In genomic region chr4:173507471-173508385, GRCh38 we compare ENCODE assay signal across 16 cellular contexts. TPM values are rescaled to one million over a fixed set of nuclear protein-coding genes. Genes with fewer than 3 reads are reported as not detected.
A peak's percentile ranks its signal among the peaks of the same experiment; 100 is the strongest.
DNase-seq lines count a peak whose midpoint lies in the region; ATAC-seq and TF ChIP-seq lines count a peak whose summit lies in the region.
"Had no signal": no experiment of that assay in that cellular context is flagged by ENCODE, and none has a peak within 500 bp of the region (broad histone marks: within the 10 kb centered on the region; RNA-seq: fewer than 3 reads in every experiment).

No MANE protein-coding gene starts in this region.

- H3K4ac ChIP-seq in mesenchymal stem cell (ENCODE audit: low read depth in 1 of 2, low read length in 2 of 2), result no peak overlapping the region

- no peak overlapping the region for H2BK15ac ChIP-seq in mesenchymal stem cell (ENCODE audit: low read depth, poor library complexity, severe bottlenecking)

- H3K4me3 Mint-ChIP-seq in central memory CD8-positive, alpha-beta T cell, result peak overlapping the region; percentile 71

- no peak overlapping the region for H3K4me2 ChIP-seq in mesenchymal stem cell (ENCODE audit: low read length, poor library complexity, severe bottlenecking)

- peaks cover 67% of the 10 kb centered on the region for H3K27me3 Mint-ChIP-seq in central memory CD8-positive, alpha-beta T cell

- H4K8ac ChIP-seq in mesenchymal stem cell (ENCODE audit: low read length), result peak overlapping the region; percentile 76

- peak overlapping the region; percentile 41 for H3K27ac Mint-ChIP-seq in central memory CD8-positive, alpha-beta T cell (ENCODE audit: low read depth)
- H3K27ac Mint-ChIP-seq: activated CD8-positive, alpha-beta T cell treated with anti-CD3 and anti-CD28 coated beads, Interleukin-2, amount 10 ng/mL, durations not matched to agents 7 days and 5 days had no signal

- H3K79me1 ChIP-seq in mesenchymal stem cell (replicated peaks; ENCODE audit: low read length, poor library complexity, severe bottlenecking), result no peaks in the 10 kb centered on the region

- no peak overlapping the region for H4K91ac ChIP-seq in mesenchymal stem cell (ENCODE audit: low read length)

- H3K4me1 ChIP-seq in cardiac muscle cell (ENCODE audit: low read depth), result peaks cover 29% of the 10 kb centered on the region
- H3K4me1 ChIP-seq in mesenchymal stem cell (ENCODE audit: control insufficient read depth, insufficient read depth, low read depth, low read length), result peaks cover 7% of the 10 kb centered on the region
- H3K4me1 ChIP-seq in thymus (ENCODE audit: control insufficient read depth, insufficient read depth, low read length), result no peaks in the 10 kb centered on the region
- H3K4me1 ChIP-seq: HAP-1, parathyroid adenoma had no signal

- peak overlapping the region; percentile 19 to 70 for H2BK12ac ChIP-seq in mesenchymal stem cell (ENCODE audit: low read length in 2 of 2)

- no peak overlapping the region for H3K14ac ChIP-seq in mesenchymal stem cell (ENCODE audit: low read length in 2 of 2)

- no peak overlapping the region for H2AK5ac ChIP-seq in mesenchymal stem cell (ENCODE audit: low read length, severe bottlenecking)

- H3K18ac ChIP-seq in mesenchymal stem cell (ENCODE audit: low read depth in 1 of 2, low read length in 2 of 2), result peak overlapping the region; percentile 13 to 41

- no peaks in the 10 kb centered on the region for H3K36me3 Mint-ChIP-seq in central memory CD8-positive, alpha-beta T cell (ENCODE audit: insufficient read depth)

- intact Hi-C loops in Right ventricle myocardium superior (cut with DNase I), result loop anchor here (2.0 to 10.0 kb wide), 4 partner anchors 245 to 650 kb away; no protein-coding TSS in a partner anchor

- H3K9me3 ChIP-seq in cardiac muscle cell (ENCODE audit: low read depth) (no peaks in the 10 kb centered on the region), mesenchymal stem cell (ENCODE audit: control insufficient read depth, low read length) (no peaks in the 10 kb centered on the region), thymus (ENCODE audit: control insufficient read depth) (no peaks in the 10 kb centered on the region)
- H3K9me3 ChIP-seq: HAP-1 had no signal

- DNase-seq in cardiac muscle cell (ENCODE audit: low read depth in 1 of 2, low spot score in 1 of 2) (peak in 1 of 2 donors; percentile 50), Right ventricle myocardium superior (no peak), mesenchymal stem cell (no peak), NCI-H2196 treated with DMSO at 0.1 percent for 48 hours (lab: John Stamatoyannopoulos, UW; ENCODE audit: unreplicated experiment) (no peak)
- no peak for DNase-seq in central memory CD8-positive, alpha-beta T cell (ENCODE audit: low spot score in 2 of 2)
- DNase-seq: activated CD8-positive, alpha-beta T cell treated with anti-CD3 and anti-CD28 coated beads, Interleukin-2, amount 10 ng/mL, durations not matched to agents 7 days and 5 days; NCI-H2171 treated with DMSO at 0.1 percent for 48 hours; stimulated activated naive CD4-positive, alpha-beta T cell treated with Interleukin-2 at 50 U/mL for 16 hours had no signal

- H3K4me3 ChIP-seq in cardiac muscle cell, result peak overlapping the region; percentile 27
- H3K4me3 ChIP-seq in mesenchymal stem cell (ENCODE audit: insufficient read depth in 1 of 2, low read depth in 1 of 2, low read length in 2 of 2), result no peak overlapping the region
- H3K4me3 ChIP-seq in thymus (ENCODE audit: low read length), result peak overlapping the region; percentile 5
- H3K4me3 ChIP-seq: HAP-1 had no signal

- H3K36me3 ChIP-seq in cardiac muscle cell (no peaks in the 10 kb centered on the region), mesenchymal stem cell (ENCODE audit: control insufficient read depth in 1 of 2, insufficient read depth in 2 of 2, low read depth in 1 of 2, low read length in 2 of 2) (peaks cover 7 to 15% of the 10 kb centered on the region in 2 experiments), thymus (ENCODE audit: control insufficient read depth, insufficient read depth) (no peaks in the 10 kb centered on the region)
- H3K36me3 ChIP-seq: HAP-1 had no signal

- H3K27ac ChIP-seq in cardiac muscle cell (peak overlapping the region; percentile 80), mesenchymal stem cell (ENCODE audit: low read length, poor library complexity, severe bottlenecking) (no peak overlapping the region), thymus (ENCODE audit: low read depth) (no peak overlapping the region)
- H3K27ac ChIP-seq: parathyroid adenoma had no signal

- ATAC-seq in Right ventricle myocardium superior (ENCODE audit: poor library complexity) (no peak), GM21390 (IDR thresholded peaks at IDR 0.05; ENCODE audit: unreplicated experiment) (no peak), HG02870 (IDR thresholded peaks at IDR 0.05; ENCODE audit: unreplicated experiment) (no peak)
- ATAC-seq in central memory CD8-positive, alpha-beta T cell (replicated peaks; ENCODE audit: extremely low read depth, poor library complexity, severe bottlenecking), result no peak
- ATAC-seq: activated CD8-positive, alpha-beta T cell treated with anti-CD3 and anti-CD28 coated beads, Interleukin-2, amount 10 ng/mL, durations not matched to agents 7 days and 5 days had no signal

- H3K9ac ChIP-seq in mesenchymal stem cell (ENCODE audit: low read length), result no peak overlapping the region
- H3K9ac ChIP-seq: parathyroid adenoma had no signal

- no peaks in the 10 kb centered on the region for H3K9me3 Mint-ChIP-seq in central memory CD8-positive, alpha-beta T cell

- TF ChIP-seq CTCF in cardiac muscle cell (IDR thresholded peaks at IDR 0.05; ENCODE audit: low read depth, low read length), result no peak

- no peak overlapping the region for H2AFZ ChIP-seq in mesenchymal stem cell (ENCODE audit: low read depth, low read length)

- H3K23ac ChIP-seq in mesenchymal stem cell (ENCODE audit: low read length in 2 of 2), result no peak overlapping the region

- H3K27me3 ChIP-seq in cardiac muscle cell, result peaks cover 30% of the 10 kb centered on the region
- peaks cover 3 to 96% of the 10 kb centered on the region in 2 experiments for H3K27me3 ChIP-seq in mesenchymal stem cell (ENCODE audit: control insufficient read depth in 1 of 2, insufficient read depth in 1 of 2, low read length in 2 of 2)
- H3K27me3 ChIP-seq in thymus (ENCODE audit: control insufficient read depth, insufficient read depth), result peaks cover 87% of the 10 kb centered on the region

- H3K4me1 Mint-ChIP-seq in central memory CD8-positive, alpha-beta T cell, result peaks cover 14% of the 10 kb centered on the region

- H2BK120ac ChIP-seq in mesenchymal stem cell (ENCODE audit: low read depth, low read length), result peak overlapping the region; percentile 75

- no peak overlapping the region for H2BK5ac ChIP-seq in mesenchymal stem cell (ENCODE audit: low read depth, low read length, poor library complexity, severe bottlenecking)

- 64% methylated on average over 24 of the region's 27 CpGs for WGBS in mesenchymal stem cell
- 15% methylated on average over 27 of the region's 27 CpGs for WGBS in thymus

RNA-seq across cellular contexts. Expression of gene HAND2, which starts 22.3 kb away (rescaled TPM):
- total RNA-seq in cardiac muscle cell, result 352 and 607 TPM in 2 replicates
- 175 and 199 TPM in 2 replicates for polyA plus RNA-seq in cardiac muscle cell
- 142 TPM for total RNA-seq in Right ventricle myocardium superior
- polyA plus RNA-seq in mesenchymal stem cell (2013, experiment 1 of 2), result 171 TPM
- polyA plus RNA-seq in mesenchymal stem cell (2013, experiment 2 of 2), result 173 TPM
- polyA plus RNA-seq in thymus, result 1.2 TPM
- total RNA-seq: activated CD8-positive, alpha-beta T cell treated with anti-CD3 and anti-CD28 coated beads, Interleukin-2, amount 10 ng/mL, durations not matched to agents 7 days and 5 days; frontal cortex; OCI-LY7; T-helper 1 cell treated with Interleukin-12 subunit alpha and Interleukin-12 subunit beta and Interleukin-4 antibody, amounts not matched to agents 30 ng/mL and 1 ng/mL, for 36 hours had no signal

Comparison
In these comparisons a context has a peak if more than half of its experiments do, and no peak if none do; other contexts are left out.
1. H3K4me3 ChIP-seq: peak in cardiac muscle cell (single experiment) and thymus (single experiment); none in mesenchymal stem cell (0 of 2).